In genomic region chr3:163347944-163348343, GRCh38 we compare ENCODE assay signal across 25 cellular contexts.
"Had no signal": no experiment of that assay in that cellular context is flagged by ENCODE, and none has a peak within 500 bp of the region (broad histone marks: within the 10 kb centered on the region; RNA-seq: fewer than 3 reads in every experiment).

No MANE protein-coding gene starts in this region.

- H3K4me1 ChIP-seq: esophagus squamous epithelium, foreskin keratinocyte, gastroesophageal sphincter, heart left ventricle, left lung, neural progenitor cell, parathyroid adenoma, testis, tibial nerve, upper lobe of left lung had no signal

- H3K27me3 ChIP-seq: esophagus squamous epithelium, foreskin keratinocyte, gastroesophageal sphincter, heart left ventricle, hepatocyte, left lung, neural progenitor cell, testis, tibial nerve, upper lobe of left lung had no signal

- H3K36me3 ChIP-seq: esophagus squamous epithelium, gastroesophageal sphincter, heart left ventricle, left lung, neural progenitor cell, tibial nerve, upper lobe of left lung had no signal

- H3K9me3 ChIP-seq: esophagus squamous epithelium, gastroesophageal sphincter, testis, upper lobe of left lung had no signal

- DNase-seq: dermis blood vessel endothelial cell; effector memory CD8-positive, alpha-beta T cell; erythroblast; esophagus squamous epithelium; foreskin keratinocyte; heart left ventricle; kidney; left lung; mesenchymal stem cell; mucosa of descending colon; naive thymus-derived CD4-positive, alpha-beta T cell; stimulated activated CD4-positive, alpha-beta T cell treated with anti-CD3 and anti-CD28 coated beads, Interleukin-2, amount 100 ng/mL, for 24 hours; stimulated activated CD4-positive, alpha-beta T cell treated with anti-CD3 and anti-CD28 coated beads, Interleukin-4, amount 100 ng/mL, for 4 hours; stimulated activated naive CD8-positive, alpha-beta T cell treated with anti-CD3 and anti-CD28 coated beads, Interleukin-15, Interleukin-2, amounts not matched to agents 100 U/mL and 50 U/mL, for 24 hours; substantia nigra; testis; upper lobe of left lung had no signal

- H3K27ac ChIP-seq: coronary artery, esophagus squamous epithelium, foreskin keratinocyte, gastroesophageal sphincter, heart left ventricle, hepatocyte, left lung, neural progenitor cell, parathyroid adenoma, testis, tibial nerve, upper lobe of left lung had no signal

- H3K4me3 ChIP-seq: coronary artery, esophagus squamous epithelium, gastroesophageal sphincter, heart left ventricle, hepatocyte, left lung, mucosa of descending colon, neural progenitor cell, testis, tibial nerve, upper lobe of left lung had no signal

- H3K9ac ChIP-seq: neural progenitor cell, parathyroid adenoma had no signal

- ATAC-seq: effector memory CD8-positive, alpha-beta T cell; foreskin keratinocyte; gastroesophageal sphincter; heart left ventricle; left lung; mucosa of descending colon; naive thymus-derived CD4-positive, alpha-beta T cell; sciatic nerve; stimulated activated memory B cell treated with anti-CD40 and anti-IgM and Interleukin-4, amounts not matched to agents 10 μg/mL and 1 μg/mL and 100 μg/mL, for 72 hours; stimulated activated naive CD8-positive, alpha-beta T cell treated with anti-CD3 and anti-CD28 coated beads, Interleukin-15, Interleukin-2, amounts not matched to agents 100 U/mL and 50 U/mL, for 24 hours had no signal
